ENCODE assay signal across 8 cellular contexts in the genomic region with DNA sequence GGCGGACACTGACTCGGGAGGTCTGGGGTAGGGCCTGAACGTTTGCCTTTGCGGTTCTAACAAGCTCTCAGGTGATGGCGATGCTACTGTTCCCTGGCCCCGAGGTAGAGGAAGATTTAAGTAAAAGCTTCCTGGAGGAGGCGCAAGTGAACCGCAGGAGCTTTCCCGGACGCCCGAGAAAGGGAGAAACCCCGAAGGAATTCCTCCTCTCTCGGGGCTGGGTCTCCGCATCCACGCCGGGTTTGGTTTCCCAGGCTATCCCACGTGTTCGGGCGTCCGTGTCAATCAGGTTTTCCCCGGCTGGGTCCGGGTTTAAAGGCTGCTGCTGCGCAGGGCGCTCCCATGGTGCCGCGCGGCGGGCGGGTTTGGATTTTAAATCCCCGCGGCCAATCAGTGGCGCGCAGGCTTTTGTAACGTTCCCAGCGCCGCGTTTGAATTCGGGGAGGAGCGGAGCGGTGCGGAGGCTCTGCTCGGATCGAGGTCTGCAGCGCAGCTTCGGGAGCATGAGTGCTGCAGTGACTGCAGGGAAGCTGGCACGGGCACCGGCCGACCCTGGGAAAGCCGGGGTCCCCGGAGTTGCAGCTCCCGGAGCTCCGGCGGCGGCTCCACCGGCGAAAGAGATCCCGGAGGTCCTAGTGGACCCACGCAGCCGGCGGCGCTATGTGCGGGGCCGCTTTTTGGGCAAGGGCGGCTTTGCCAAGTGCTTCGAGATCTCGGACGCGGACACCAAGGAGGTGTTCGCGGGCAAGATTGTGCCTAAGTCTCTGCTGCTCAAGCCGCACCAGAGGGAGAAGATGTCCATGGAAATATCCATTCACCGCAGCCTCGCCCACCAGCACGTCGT. TPM values are rescaled to one million over a fixed set of nuclear protein-coding genes. Genes with fewer than 3 reads are reported as not detected.
DNase-seq lines count a peak whose midpoint lies in the region; ATAC-seq, FAIRE-seq and TF ChIP-seq lines count a peak whose summit lies in the region.

A gene (plus strand): TSS at position 460 of the 844 bp plus-strand sequence. CDS start 44 bp downstream, at position 504.

- intact Hi-C loops in sciatic nerve (cut with DNase I), result no loop called here

- H3K27ac Mint-ChIP-seq in astrocyte (ENCODE audit: unreplicated experiment), result peak within 1 kb of the TSS; percentile 53

- H3K36me3 Mint-ChIP-seq in astrocyte (ENCODE audit: low read depth, unreplicated experiment), result peaks cover 5% of the 10 kb centered on the region

- peaks cover 47% of the 10 kb centered on the region for H3K79me2 ChIP-seq in astrocyte (ENCODE audit: insufficient read depth, low read length)

- DNase-seq in GM12891 (ENCODE audit: insufficient read length, low spot score), result peak; percentile 91
- peak; percentile 52 for DNase-seq in NCI-H1694 (lab: John Stamatoyannopoulos, UW)
- peak; percentile 43 for DNase-seq in T-helper 22 cell (ENCODE audit: low read depth)
- DNase-seq in astrocyte (ENCODE audit: low read depth), result peak; percentile 63
- DNase-seq in hippocampal formation (lab: John Stamatoyannopoulos, UW), result peak; percentile 19 to 50
- peak; percentile 81 for DNase-seq in sciatic nerve (ENCODE audit: low spot score)
- DNase-seq in mesenteric fat pad (ENCODE audit: low spot score), result no peak

- H3K9me3 ChIP-seq in astrocyte (ENCODE audit: insufficient read depth, low read depth, low read length), result no peaks in the 10 kb centered on the region

- H3K4me3 ChIP-seq in astrocyte (ENCODE audit: insufficient read depth, low read depth, low read length), result peak within 1 kb of the TSS; percentile 90

- ATAC-seq in HG02852 (IDR thresholded peaks at IDR 0.05; ENCODE audit: unreplicated experiment) (peak; percentile 94), sciatic nerve (peak; percentile 96)

- H4K20me1 ChIP-seq in astrocyte (ENCODE audit: insufficient read depth, low read length), result peaks cover 52% of the 10 kb centered on the region

- H3K27ac ChIP-seq in astrocyte (ENCODE audit: low read depth, low read length), result peak within 1 kb of the TSS; percentile 61

- H3K4me1 ChIP-seq in astrocyte (ENCODE audit: insufficient read depth, low read length), result peaks cover 23% of the 10 kb centered on the region

- FAIRE-seq in GM12891 (lab: Jason Lieb, UNC) (peak; percentile 77), astrocyte (lab: Jason Lieb, UNC) (no peak)

- peak within 1 kb of the TSS; percentile 87 for H3K9ac ChIP-seq in astrocyte (ENCODE audit: low read length)

- peaks cover 9% of the 10 kb centered on the region for H3K4me1 Mint-ChIP-seq in astrocyte (ENCODE audit: low read depth, unreplicated experiment)

- no peak; the same call in 1 of the 2 replicates for TF ChIP-seq POLR2A in GM12891 (IDR thresholded peaks at IDR 0.05; ENCODE audit: low read depth, low read length)

- H3K4me3 Mint-ChIP-seq in astrocyte (ENCODE audit: unreplicated experiment), result peak within 1 kb of the TSS; percentile 86

- no peak for TF ChIP-seq CTCF in astrocyte (IDR thresholded peaks at IDR 0.05; ENCODE audit: insufficient read depth, low read depth, low read length)

- peak within 1 kb of the TSS; percentile 97 for H3K4me2 ChIP-seq in astrocyte (ENCODE audit: low read length)

- no peaks in the 10 kb centered on the region for H3K27me3 Mint-ChIP-seq in astrocyte (ENCODE audit: low read depth, unreplicated experiment)

- H2AFZ ChIP-seq in astrocyte (ENCODE audit: low read depth, low read length), result peak within 1 kb of the TSS; percentile 67

- no peaks in the 10 kb centered on the region for H3K27me3 ChIP-seq in astrocyte (ENCODE audit: insufficient read depth, low read length)

- H3K36me3 ChIP-seq in astrocyte (ENCODE audit: insufficient read depth, low read length), result peaks cover 14% of the 10 kb centered on the region

- no peaks in the 10 kb centered on the region for H3K9me3 Mint-ChIP-seq in astrocyte (ENCODE audit: unreplicated experiment)

TF ChIP-seq in GM12891, 5 proteins besides CTCF, POLR2A, EP300 and RAD21:
- TF ChIP-seq POU2F2 (IDR thresholded peaks at IDR 0.05; ENCODE audit: low read depth, low read length), result no peak; the same call in 1 of the 2 replicates
- peak; percentile 43; the same call in 1 of the 2 replicates for TF ChIP-seq POLR2AphosphoS5 (IDR thresholded peaks at IDR 0.05; ENCODE audit: low read depth, low read length)
- TF ChIP-seq TAF1 (IDR thresholded peaks at IDR 0.05; ENCODE audit: low read depth, low read length), result peak; percentile 36; the same call in 1 of the 2 replicates

RNA-seq across cellular contexts. Expression of the gene that starts here (rescaled TPM):
- 54.8 TPM for polyA plus RNA-seq in GM12891 (2012; ENCODE audit: low read depth, missing spikeins)
- 6.8 and 10.5 TPM in 2 replicates for total RNA-seq in astrocyte
- total RNA-seq in sciatic nerve, result 2.6 TPM
- total RNA-seq in mesenteric fat pad, result 1.2 TPM
